ENCODE assay signal across 8 cellular contexts in genomic region chr2:219230201-219230540, GRCh38. TPM values are rescaled to one million over a fixed set of nuclear protein-coding genes. Genes with fewer than 3 reads are reported as not detected.
DNase-seq lines count a peak whose midpoint lies in the region; ATAC-seq and TF ChIP-seq lines count a peak whose summit lies in the region.

No MANE protein-coding gene starts in this region.

- intact Hi-C loops in right lobe of liver (cut with DNase I) = no loop called here

- WGBS in right lobe of liver (ENCODE audit: insufficient coverage, low coverage, low lambda C conversion rate, missing lambda C conversion rate) = 0% methylated on average over 7 of the region's 19 CpGs

- TF ChIP-seq CTCF in GM10266 (IDR thresholded peaks at IDR 0.05; ENCODE audit: control insufficient read depth, insufficient read depth, low read depth, missing control alignments) (no peak), right lobe of liver (IDR thresholded peaks at IDR 0.05) (no peak)

- H3K36me3 ChIP-seq in right lobe of liver = peaks cover 5 to 49% (median 22%) of the 10 kb centered on the region in 4 donors

- no peaks in the 10 kb centered on the region for H3K27me3 ChIP-seq in right lobe of liver

- H3K4me1 ChIP-seq in right lobe of liver = peaks cover 0 to 14% (median 5%) of the 10 kb centered on the region in 4 donors

- no peaks in the 10 kb centered on the region for H3K9me3 ChIP-seq in right lobe of liver

- H3K27ac ChIP-seq in right lobe of liver = peak overlapping the region; percentile 89 to 98 (median 90)

- ATAC-seq in HG03342 (IDR thresholded peaks at IDR 0.05; ENCODE audit: unreplicated experiment) = peak; percentile 20
- ATAC-seq in right lobe of liver = peak; percentile 25 to 53 (median 40)
- ATAC-seq in stimulated activated naive CD8-positive, alpha-beta T cell treated with anti-CD3 and anti-CD28 coated beads, Interleukin-15, Interleukin-2, amounts not matched to agents 100 U/mL and 50 U/mL, for 24 hours = peak; percentile 25

- DNase-seq in GM10266 (ENCODE audit: extremely low spot score) = peak; percentile 53
- DNase-seq in SW480 (ENCODE audit: low spot score) = peak; percentile 65
- DNase-seq in dermis blood vessel endothelial cell = peak; percentile 67
- peak in 2 of 3 donors; percentile 72 to 75 for DNase-seq in right lobe of liver
- peak; percentile 75 for DNase-seq in stimulated activated naive CD8-positive, alpha-beta T cell treated with anti-CD3 and anti-CD28 coated beads, Interleukin-15, Interleukin-2, amounts not matched to agents 100 U/mL and 50 U/mL, for 24 hours
- DNase-seq in DMS114 treated with DMSO at 0.1 percent for 48 hours (lab: John Stamatoyannopoulos, UW; ENCODE audit: unreplicated experiment) = no peak
- no peak for DNase-seq in epidermal melanocyte (ENCODE audit: insufficient read length, low spot score)

- no peak for TF ChIP-seq POLR2A in right lobe of liver (IDR thresholded peaks at IDR 0.05)

- H3K4me3 ChIP-seq in right lobe of liver = peak overlapping the region; percentile 66 to 90 (median 77)

RNA-seq across cellular contexts. Expression of gene ANKZF1, which starts 0.6 kb away (rescaled TPM):
- total RNA-seq in dermis blood vessel endothelial cell = 17.7 and 29.6 TPM in 2 replicates
- 10 to 100 TPM; 19.3 to 27.8 (median 24.5) TPM for total RNA-seq in right lobe of liver

RNA-seq across cellular contexts. Expression of gene ATG9A, which starts 0.7 kb away (rescaled TPM):
- total RNA-seq in dermis blood vessel endothelial cell (46.5 and 75.4 TPM in 2 replicates), right lobe of liver (10 to 100 TPM; 28.3 to 39.6 (median 33.2) TPM)

RNA-seq across cellular contexts. Expression of gene ABCB6, which starts 11.4 kb away (rescaled TPM):
- total RNA-seq in dermis blood vessel endothelial cell (31.8 and 52.4 TPM in 2 replicates), right lobe of liver (10 to 100 TPM; 20.3 to 72.5 (median 37.3) TPM)

RNA-seq across cellular contexts. Expression of gene GLB1L, which starts 15.1 kb away (rescaled TPM):
- total RNA-seq in dermis blood vessel endothelial cell (5.7 and 6.5 TPM in 2 replicates), right lobe of liver (1 to 10 TPM; 2.1 to 4.2 (median 2.8) TPM)

RNA-seq across cellular contexts. Expression of gene STK16, which starts 15.1 kb away (rescaled TPM):
- 24.3 and 24.7 TPM in 2 replicates for total RNA-seq in dermis blood vessel endothelial cell
- 10 to 100 TPM; 17.7 to 28.1 (median 21.9) TPM for total RNA-seq in right lobe of liver

Comparison
In these comparisons a context has a peak if more than half of its experiments do, and no peak if none do; other contexts are left out.
1. DNase-seq: peak in GM10266 (single experiment), SW480 (single experiment), dermis blood vessel endothelial cell (single experiment), right lobe of liver (2 of 3) and stimulated activated naive CD8-positive, alpha-beta T cell treated with anti-CD3 and anti-CD28 coated beads, Interleukin-15, Interleukin-2, amounts not matched to agents 100 U/mL and 50 U/mL, for 24 hours (single experiment); none in DMS114 treated with DMSO at 0.1 percent for 48 hours (single experiment) and epidermal melanocyte (single experiment).
2. Peak in every context shown above with its lines, with median percentiles within 50 percentile points of each other: ATAC-seq.